In genomic region chr17:57288753-57289121, GRCh38 we compare ENCODE assay signal across 17 cellular contexts. TPM values are rescaled to one million over a fixed set of nuclear protein-coding genes. Genes with fewer than 3 reads are reported as not detected.
DNase-seq lines count a peak whose midpoint lies in the region; ATAC-seq and TF ChIP-seq lines count a peak whose summit lies in the region.
"Had no signal": no experiment of that assay in that cellular context is flagged by ENCODE, and none has a peak within 500 bp of the region (broad histone marks: within the 10 kb centered on the region; RNA-seq: fewer than 3 reads in every experiment).

No MANE protein-coding gene starts in this region.

- H3K27me3 ChIP-seq in DND-41 (ENCODE audit: insufficient read depth, low read length, poor library complexity) (no peaks in the 10 kb centered on the region), left ventricle myocardium inferior (ENCODE audit: low read depth) (no peaks in the 10 kb centered on the region), psoas muscle (ENCODE audit: insufficient read depth in 3 of 3, low read length in 2 of 3) (no peaks in the 10 kb centered on the region)

- 31 to 44% (median 32%) methylated on average over 3 of the region's 3 CpGs for WGBS in psoas muscle, 3 donors

- H3K9me3 ChIP-seq in DND-41 (ENCODE audit: insufficient read depth, low read length, severe bottlenecking) = no peaks in the 10 kb centered on the region
- H3K9me3 ChIP-seq in left ventricle myocardium inferior (replicated peaks) = no peaks in the 10 kb centered on the region
- H3K9me3 ChIP-seq in psoas muscle = no peaks in the 10 kb centered on the region

- H4K20me1 ChIP-seq in DND-41 (ENCODE audit: insufficient read depth, low read length) = peaks cover 81% of the 10 kb centered on the region

- H3K4me1 Mint-ChIP-seq in activated naive CD8-positive, alpha-beta T cell treated with anti-CD3 and anti-CD28 coated beads, Interleukin-2, amount 50 U/mL, for 24 hours = peaks cover 47% of the 10 kb centered on the region

- ATAC-seq in DND-41 (ENCODE audit: insufficient read depth, low read depth) = no peak
- peak; percentile 72 to 82 (median 77) for ATAC-seq in psoas muscle
- no peak for ATAC-seq in activated naive CD8-positive, alpha-beta T cell treated with anti-CD3 and anti-CD28 coated beads, Interleukin-2, amount 50 U/mL, for 24 hours
- ATAC-seq in HG03196 (IDR thresholded peaks at IDR 0.05; ENCODE audit: unreplicated experiment) = no peak

- H3K27ac Mint-ChIP-seq in activated naive CD8-positive, alpha-beta T cell treated with anti-CD3 and anti-CD28 coated beads, Interleukin-2, amount 50 U/mL, for 24 hours = no peak overlapping the region
- H3K27ac Mint-ChIP-seq: activated naive CD8-positive, alpha-beta T cell treated with anti-CD3 and anti-CD28 coated beads, Interleukin-2, amount 10 ng/mL, durations not matched to agents 7 days and 5 days; stimulated activated naive CD8-positive, alpha-beta T cell treated with anti-CD3 and anti-CD28 coated beads, Interleukin-15, Interleukin-2, amounts not matched to agents 100 ng/mL and 50 ng/mL, for 24 hours had no signal

- H2AFZ ChIP-seq in DND-41 (ENCODE audit: low read depth, low read length) = no peak overlapping the region

- TF ChIP-seq CTCF in DND-41 (IDR thresholded peaks at IDR 0.05; ENCODE audit: borderline replicate concordance, extremely low read depth, low read length, poor library complexity, severe bottlenecking) = no peak
- no peak for TF ChIP-seq CTCF in WI38 (IDR thresholded peaks at IDR 0.05; ENCODE audit: low read depth, low read length)
- peak; percentile 27 for TF ChIP-seq CTCF in left ventricle myocardium inferior (IDR thresholded peaks at IDR 0.05; ENCODE audit: borderline replicate concordance)
- no peak for TF ChIP-seq CTCF in psoas muscle (IDR thresholded peaks at IDR 0.05)

- peaks cover 92% of the 10 kb centered on the region for H3K4me1 ChIP-seq in DND-41 (ENCODE audit: insufficient read depth, low read length)
- H3K4me1 ChIP-seq in left ventricle myocardium inferior = peaks cover 59% of the 10 kb centered on the region
- peaks cover 65% of the 10 kb centered on the region for H3K4me1 ChIP-seq in psoas muscle

- no peaks in the 10 kb centered on the region for H3K9me3 Mint-ChIP-seq in activated naive CD8-positive, alpha-beta T cell treated with anti-CD3 and anti-CD28 coated beads, Interleukin-2, amount 50 U/mL, for 24 hours
- H3K9me3 Mint-ChIP-seq: activated naive CD8-positive, alpha-beta T cell treated with anti-CD3 and anti-CD28 coated beads, Interleukin-2, amount 10 ng/mL, durations not matched to agents 7 days and 5 days; naive B cell; stimulated activated naive CD8-positive, alpha-beta T cell treated with anti-CD3 and anti-CD28 coated beads, Interleukin-15, Interleukin-2, amounts not matched to agents 100 ng/mL and 50 ng/mL, for 24 hours had no signal

- H3K9ac ChIP-seq in DND-41 (ENCODE audit: low read depth, low read length) = no peak overlapping the region

- intact Hi-C loops in left ventricle myocardium inferior (cut with micrococcal nuclease) = no loop called here
- intact Hi-C loops in psoas muscle (cut with DNase I) = loop anchor here in 1 of 2 donors (10.0 kb wide), 1 partner anchor 286 kb away; no protein-coding TSS in a partner anchor

- no peak for DNase-seq in DND-41
- no peak for DNase-seq in left ventricle myocardium inferior
- peak in 1 of 2 donors; percentile 63 for DNase-seq in psoas muscle
- DNase-seq in NCI-H510A treated with DMSO at 0.1 percent for 48 hours (lab: John Stamatoyannopoulos, UW) = no peak
- DNase-seq in activated naive CD8-positive, alpha-beta T cell treated with anti-CD3 and anti-CD28 coated beads, Interleukin-2, amount 50 U/mL, for 24 hours = no peak
- no peak for DNase-seq in stimulated activated naive CD4-positive, alpha-beta T cell (lab: John Stamatoyannopoulos, UW)
- DNase-seq: activated CD4-positive, alpha-beta T cell treated with anti-CD3 and anti-CD28 coated beads for 1 hour; activated naive CD8-positive, alpha-beta T cell treated with anti-CD3 and anti-CD28 coated beads, Interleukin-2, amount 10 ng/mL, durations not matched to agents 7 days and 5 days; activated T-cell treated with anti-CD3 and anti-CD28 coated beads for 4 hours; H7; Kasumi-1; naive B cell; NCI-H526 had no signal

- H3K4me2 ChIP-seq in DND-41 (ENCODE audit: insufficient read depth, low read length) = no peak overlapping the region

- H3K27me3 Mint-ChIP-seq in activated naive CD8-positive, alpha-beta T cell treated with anti-CD3 and anti-CD28 coated beads, Interleukin-2, amount 50 U/mL, for 24 hours = no peaks in the 10 kb centered on the region
- H3K27me3 Mint-ChIP-seq: activated naive CD8-positive, alpha-beta T cell treated with anti-CD3 and anti-CD28 coated beads, Interleukin-2, amount 10 ng/mL, durations not matched to agents 7 days and 5 days; naive B cell; stimulated activated naive CD8-positive, alpha-beta T cell treated with anti-CD3 and anti-CD28 coated beads, Interleukin-15, Interleukin-2, amounts not matched to agents 100 ng/mL and 50 ng/mL, for 24 hours had no signal

- H3K36me3 ChIP-seq in DND-41 (ENCODE audit: insufficient read depth, low read length) (peaks cover 80% of the 10 kb centered on the region), left ventricle myocardium inferior (no peaks in the 10 kb centered on the region), psoas muscle (ENCODE audit: insufficient read depth in 1 of 2, low read depth in 1 of 2) (no peaks in the 10 kb centered on the region)

- H3K79me2 ChIP-seq in DND-41 (ENCODE audit: insufficient read depth, low read length) = peaks cover 98% of the 10 kb centered on the region

- peaks cover 7% of the 10 kb centered on the region for H3K36me3 Mint-ChIP-seq in activated naive CD8-positive, alpha-beta T cell treated with anti-CD3 and anti-CD28 coated beads, Interleukin-2, amount 50 U/mL, for 24 hours (ENCODE audit: low read depth)
- H3K36me3 Mint-ChIP-seq: naive B cell had no signal

- H3K4me3 Mint-ChIP-seq in activated naive CD8-positive, alpha-beta T cell treated with anti-CD3 and anti-CD28 coated beads, Interleukin-2, amount 50 U/mL, for 24 hours = no peak overlapping the region
- H3K4me3 Mint-ChIP-seq: activated naive CD8-positive, alpha-beta T cell treated with anti-CD3 and anti-CD28 coated beads, Interleukin-2, amount 10 ng/mL, durations not matched to agents 7 days and 5 days; stimulated activated naive CD8-positive, alpha-beta T cell treated with anti-CD3 and anti-CD28 coated beads, Interleukin-15, Interleukin-2, amounts not matched to agents 100 ng/mL and 50 ng/mL, for 24 hours had no signal

- H3K27ac ChIP-seq in DND-41 (ENCODE audit: low read length) (peak overlapping the region; percentile 67), left ventricle myocardium inferior (replicated peaks) (peak overlapping the region; percentile 80), psoas muscle (peak overlapping the region; percentile 91)
- H3K27ac ChIP-seq: epithelial cell of prostate had no signal

- H3K4me3 ChIP-seq in DND-41 (ENCODE audit: low read depth in 1 of 2, low read length in 2 of 2) (no peak overlapping the region), WI38 (ENCODE audit: low read depth, low read length) (peak overlapping the region; percentile 25), left ventricle myocardium inferior (no peak overlapping the region), psoas muscle (peak overlapping the region; percentile 52)

RNA-seq across cellular contexts. Expression of gene MSI2, which starts 32.4 kb away (rescaled TPM):
- 118 TPM for total RNA-seq in left ventricle myocardium inferior
- total RNA-seq in psoas muscle = 100 to 1,000 TPM in 2 of 4 donors, 10 to 100 TPM in 2; 87.1 to 133 (median 110) TPM
- polyA plus RNA-seq in psoas muscle = 10 to 100 TPM; 37.6 to 85.8 (median 50.2) TPM

Comparison
In these comparisons a context has a peak if more than half of its experiments do, and no peak if none do; other contexts are left out.
1. ATAC-seq: peak in psoas muscle (4 of 4); none in DND-41 (single experiment), activated naive CD8-positive, alpha-beta T cell treated with anti-CD3 and anti-CD28 coated beads, Interleukin-2, amount 50 U/mL, for 24 hours (single experiment) and HG03196 (single experiment).
2. H3K4me3 ChIP-seq: peak in WI38 (single experiment) and psoas muscle (single experiment); none in DND-41 (0 of 2) and left ventricle myocardium inferior (single experiment).
3. Peak in every context shown above with its lines, with median percentiles within 50 percentile points of each other: H3K27ac ChIP-seq.